Comparison of ENCODE assay signal across 13 cellular contexts in genomic region chr14:64611358-64612020, GRCh38.
DNase-seq lines count a peak whose midpoint lies in the region; ATAC-seq and TF ChIP-seq lines count a peak whose summit lies in the region.
"Had no signal": no experiment of that assay in that cellular context is flagged by ENCODE, and none has a peak within 500 bp of the region (broad histone marks: within the 10 kb centered on the region; RNA-seq: fewer than 3 reads in every experiment).

No MANE protein-coding gene starts in this region.

- POLR2A ChIA-PET in Caco-2 (lab: Charles Lee) (no interaction called here), PC-3 (lab: Charles Lee; ENCODE audit: unreplicated experiment) (interaction anchor here (0.6 to 1.0 kb wide), 2 partner anchors 14 to 18 kb away, joined by 3 to 4 read pairs; no protein-coding TSS in a partner anchor)
- POLR2A ChIA-PET in CD8-positive, alpha-beta T cell (lab: Charles Lee): interaction anchor here (0.5 kb wide), 1 partner anchor 184 kb away, joined by 4 read pairs; no protein-coding TSS in a partner anchor

- H2BK12ac ChIP-seq in H9 (ENCODE audit: insufficient read length, low read depth, low read length): no peak overlapping the region

- no peak overlapping the region for H3K4ac ChIP-seq in H9 (ENCODE audit: low read depth, low read length)

- H2BK15ac ChIP-seq in H9 (ENCODE audit: low read depth, low read length): no peak overlapping the region

- no peak overlapping the region for H3K56ac ChIP-seq in H9 (ENCODE audit: insufficient read length, low read depth, low read length)

- no peaks in the 10 kb centered on the region for H3K9me3 Mint-ChIP-seq in Caco-2 (ENCODE audit: unreplicated experiment)
- H3K9me3 Mint-ChIP-seq in H9: no peaks in the 10 kb centered on the region
- no peaks in the 10 kb centered on the region for H3K9me3 Mint-ChIP-seq in CD8-positive, alpha-beta T cell

- H3K27me3 Mint-ChIP-seq in Caco-2 (ENCODE audit: insufficient read depth, unreplicated experiment): no peaks in the 10 kb centered on the region
- no peaks in the 10 kb centered on the region for H3K27me3 Mint-ChIP-seq in H9 (ENCODE audit: low read depth)
- H3K27me3 Mint-ChIP-seq in CD8-positive, alpha-beta T cell (ENCODE audit: low read depth): peaks cover 2% of the 10 kb centered on the region

- H3K18ac ChIP-seq in H9 (ENCODE audit: insufficient read length, low read depth, low read length): no peak overlapping the region

- ATAC-seq in PC-3: peak; percentile 80
- ATAC-seq in CD8-positive, alpha-beta T cell: no peak

- H4K20me1 ChIP-seq in PC-3 (ENCODE audit: low read length) (no peaks in the 10 kb centered on the region), H9 (ENCODE audit: control insufficient read depth, insufficient read depth, insufficient read length) (no peaks in the 10 kb centered on the region)

- H3K14ac ChIP-seq in H9 (ENCODE audit: insufficient read depth, low read length): no peak overlapping the region

- H2BK5ac ChIP-seq in H9 (ENCODE audit: insufficient read length, low read length): no peak overlapping the region

- H3K4me3 ChIP-seq in Caco-2 (ENCODE audit: low read depth, low read length) (no peak overlapping the region), PC-3 (ENCODE audit: low read length) (no peak overlapping the region), rectal smooth muscle tissue (ENCODE audit: low read length) (no peak overlapping the region)
- no peak overlapping the region for H3K4me3 ChIP-seq in CD8-positive, alpha-beta T cell (ENCODE audit: low read depth, low read length)

- CTCF ChIA-PET in Caco-2 (lab: Charles Lee) (interaction anchor here (0.8 kb wide), 1 partner anchor 14 kb away, joined by 3 read pairs; no protein-coding TSS in a partner anchor), PC-3 (lab: Charles Lee) (interaction anchor here (0.5 to 1.2 kb wide), 2 partner anchors 25 to 137 kb away, joined by 3 to 5 read pairs; no protein-coding TSS in a partner anchor)
- CTCF ChIA-PET in CD8-positive, alpha-beta T cell (lab: Charles Lee): interaction anchor here (1.2 to 2.4 kb wide), 3 partner anchors 15 to 30 kb away, joined by 3 to 12 read pairs (median 4); no protein-coding TSS in a partner anchor

- H2BK20ac ChIP-seq in H9 (ENCODE audit: low read depth, low read length, poor library complexity, severe bottlenecking): no peak overlapping the region

- no peak overlapping the region for H2BK120ac ChIP-seq in H9 (ENCODE audit: low read depth, low read length, poor library complexity, severe bottlenecking)

- H4K91ac ChIP-seq in H9 (ENCODE audit: insufficient read length, low read depth, low read length): no peak overlapping the region

- H3K36me3 ChIP-seq in Caco-2 (ENCODE audit: control insufficient read depth, insufficient read depth, low read length): no peaks in the 10 kb centered on the region
- H3K36me3 ChIP-seq in PC-3 (ENCODE audit: low read depth, low read length): no peaks in the 10 kb centered on the region
- H3K36me3 ChIP-seq in rectal smooth muscle tissue (ENCODE audit: control insufficient read depth, insufficient read depth, low read length): no peaks in the 10 kb centered on the region
- no peaks in the 10 kb centered on the region for H3K36me3 ChIP-seq in CD8-positive, alpha-beta T cell (ENCODE audit: insufficient read depth, low read length)
- H3K36me3 ChIP-seq: neutrophil had no signal

- intact Hi-C loops in Caco-2 (cut with micrococcal nuclease; ENCODE audit: unreplicated experiment): no loop called here
- intact Hi-C loops in PC-3 (cut with micrococcal nuclease): loop anchor here (1.0 to 5.0 kb wide), 3 partner anchors 18 to 109 kb away; partner anchors contain the start of genes HSPA2, ZBTB1 and ZBTB25
- intact Hi-C loops in CD8-positive, alpha-beta T cell (cut with DNase I, micrococcal nuclease): no loop called here

- TF ChIP-seq CTCF in Caco-2 (IDR thresholded peaks at IDR 0.05; ENCODE audit: insufficient read depth in 1 of 2, low read depth in 1 of 2, low read length in 1 of 2, severe bottlenecking in 1 of 2, unreplicated experiment in 1 of 2): no peak
- TF ChIP-seq CTCF in PC-3 (conservative IDR thresholded peaks at IDR 0.05; ENCODE audit: low read depth, low read length): no peak
- no peak for TF ChIP-seq CTCF in H9 (conservative IDR thresholded peaks at IDR 0.05)
- TF ChIP-seq CTCF in CD8-positive, alpha-beta T cell (IDR thresholded peaks at IDR 0.05): no peak

- H3K4me1 ChIP-seq in Caco-2 (peaks cover 18% of the 10 kb centered on the region), PC-3 (ENCODE audit: insufficient read depth, low read length) (peaks cover 30% of the 10 kb centered on the region), rectal smooth muscle tissue (ENCODE audit: control insufficient read depth, insufficient read depth, low read length) (peaks cover 31% of the 10 kb centered on the region), H9 (ENCODE audit: insufficient read depth, low read length) (no peaks in the 10 kb centered on the region)
- no peaks in the 10 kb centered on the region for H3K4me1 ChIP-seq in CD8-positive, alpha-beta T cell (ENCODE audit: insufficient read depth, low read length)

- H3T11ph ChIP-seq in H9 (ENCODE audit: low read length): no peak overlapping the region

- H3K79me2 ChIP-seq in PC-3 (ENCODE audit: low read length) (no peaks in the 10 kb centered on the region), H9 (ENCODE audit: insufficient read depth, low read length) (no peaks in the 10 kb centered on the region)

- H3K9ac ChIP-seq in PC-3 (ENCODE audit: low read length) (no peak overlapping the region), rectal smooth muscle tissue (ENCODE audit: low read length) (no peak overlapping the region), H9 (ENCODE audit: extremely low read depth, insufficient read length, low read length) (no peak overlapping the region)

- H3K36me3 Mint-ChIP-seq in Caco-2 (ENCODE audit: insufficient read depth, unreplicated experiment) (no peaks in the 10 kb centered on the region), H9 (ENCODE audit: insufficient read depth in 1 of 3, low read depth in 3 of 3) (no peaks in the 10 kb centered on the region)
- H3K36me3 Mint-ChIP-seq in CD8-positive, alpha-beta T cell: no peaks in the 10 kb centered on the region

- BruUV-seq in Caco-2 (replicated peaks; lab: Mats Ljungman, UMichigan): no TSS peak
- BruUV-seq in PC-3 (replicated peaks; lab: Mats Ljungman, UMichigan): no TSS peak

- no peaks in the 10 kb centered on the region for H3K79me1 ChIP-seq in H9 (ENCODE audit: insufficient read depth, low read depth, low read length, poor library complexity, severe bottlenecking)

- no peaks in the 10 kb centered on the region for H3F3A ChIP-seq in PC-3 (ENCODE audit: low read length, unreplicated experiment)

- WGBS in H9 (ENCODE audit: extremely low coverage, insufficient read length, low lambda C conversion rate): no CpG with 5 or more reads among the region's 1 CpG

- DNase-seq in Caco-2: no peak
- DNase-seq in PC-3: peak; percentile 61
- DNase-seq in globus pallidus (ENCODE audit: low spot score): peak; percentile 35
- no peak for DNase-seq in H9
- DNase-seq in amniotic stem cell (lab: John Stamatoyannopoulos, UW): no peak
- DNase-seq in CD8-positive, alpha-beta T cell: no peak
- DNase-seq in D341Med (ENCODE audit: low spot score): no peak
- DNase-seq: caudate nucleus, DND-41, H7, NCI-H2227 treated with DMSO at 0.1 percent for 48 hours had no signal

- H3K27me3 ChIP-seq in Caco-2 (replicated peaks; ENCODE audit: control insufficient read depth, insufficient read depth, low read length) (no peaks in the 10 kb centered on the region), PC-3 (ENCODE audit: low read length) (no peaks in the 10 kb centered on the region), rectal smooth muscle tissue (ENCODE audit: control insufficient read depth, insufficient read depth, low read length) (no peaks in the 10 kb centered on the region), H9 (ENCODE audit: insufficient read depth, low read length) (no peaks in the 10 kb centered on the region)
- H3K27me3 ChIP-seq in CD8-positive, alpha-beta T cell (ENCODE audit: insufficient read depth, low read length): no peaks in the 10 kb centered on the region

- H3K4me1 Mint-ChIP-seq in Caco-2 (ENCODE audit: low read depth, unreplicated experiment) (peaks cover 2% of the 10 kb centered on the region), H9 (peaks cover 6 to 15% of the 10 kb centered on the region in 2 experiments)
- no peaks in the 10 kb centered on the region for H3K4me1 Mint-ChIP-seq in CD8-positive, alpha-beta T cell (ENCODE audit: low read depth)

- H4K8ac ChIP-seq in H9 (replicated peaks; ENCODE audit: insufficient read length, low read depth, low read length): no peak overlapping the region

- no peak overlapping the region for H4K5ac ChIP-seq in H9 (ENCODE audit: insufficient read length, low read depth, low read length)

- H3K23ac ChIP-seq in H9 (ENCODE audit: insufficient read length, low read depth, low read length): no peak overlapping the region

- no peaks in the 10 kb centered on the region for H3K23me2 ChIP-seq in H9 (ENCODE audit: insufficient read length, low read depth, low read length, poor library complexity, severe bottlenecking)

- no peaks in the 10 kb centered on the region for H3K9me2 ChIP-seq in PC-3 (replicated peaks; ENCODE audit: low read length)

- H3K27ac Mint-ChIP-seq in Caco-2 (ENCODE audit: unreplicated experiment) (peak overlapping the region; percentile 52), H9 (no peak overlapping the region)
- H3K27ac Mint-ChIP-seq in CD8-positive, alpha-beta T cell: no peak overlapping the region

- no peak overlapping the region for H2AK5ac ChIP-seq in H9 (ENCODE audit: insufficient read length, low read length)

- H2AFZ ChIP-seq in PC-3 (ENCODE audit: low read length) (peak overlapping the region; percentile 28), H9 (ENCODE audit: low read length) (no peak overlapping the region)

- H3K9me3 ChIP-seq in Caco-2 (no peaks in the 10 kb centered on the region), PC-3 (ENCODE audit: low read length) (no peaks in the 10 kb centered on the region), H9 (ENCODE audit: control insufficient read depth, low read depth, low read length) (no peaks in the 10 kb centered on the region)
- no peaks in the 10 kb centered on the region for H3K9me3 ChIP-seq in CD8-positive, alpha-beta T cell (ENCODE audit: low read length)
- H3K9me3 ChIP-seq: neutrophil had no signal

- H3K4me3 Mint-ChIP-seq in Caco-2 (ENCODE audit: unreplicated experiment) (no peak overlapping the region), H9 (no peak overlapping the region)
- H3K4me3 Mint-ChIP-seq in CD8-positive, alpha-beta T cell: no peak overlapping the region

- H3K27ac ChIP-seq in PC-3 (ENCODE audit: low read length): peak overlapping the region; percentile 43
- peak overlapping the region; percentile 77 for H3K27ac ChIP-seq in rectal smooth muscle tissue (ENCODE audit: low read depth, low read length)
- H3K27ac ChIP-seq in H9 (ENCODE audit: insufficient read length, low read depth, low read length): no peak overlapping the region
- no peak overlapping the region for H3K27ac ChIP-seq in CD8-positive, alpha-beta T cell (ENCODE audit: low read depth, low read length)
- H3K27ac ChIP-seq: neutrophil had no signal

- H3K4me2 ChIP-seq in PC-3 (ENCODE audit: low read length) (peak overlapping the region; percentile 26), H9 (ENCODE audit: insufficient read depth, insufficient read length, low read length) (no peak overlapping the region)

Comparison
In these comparisons a context has a peak if more than half of its experiments do, and no peak if none do; other contexts are left out.
1. DNase-seq: peak in PC-3 (single experiment) and globus pallidus (single experiment); none in Caco-2 (0 of 2), H9 (single experiment), amniotic stem cell (single experiment), CD8-positive, alpha-beta T cell (0 of 7) and D341Med (single experiment).
2. H3K27ac ChIP-seq: peak in PC-3 (single experiment) and rectal smooth muscle tissue (single experiment); none in H9 (single experiment) and CD8-positive, alpha-beta T cell (single experiment).